In the genomic region with DNA sequence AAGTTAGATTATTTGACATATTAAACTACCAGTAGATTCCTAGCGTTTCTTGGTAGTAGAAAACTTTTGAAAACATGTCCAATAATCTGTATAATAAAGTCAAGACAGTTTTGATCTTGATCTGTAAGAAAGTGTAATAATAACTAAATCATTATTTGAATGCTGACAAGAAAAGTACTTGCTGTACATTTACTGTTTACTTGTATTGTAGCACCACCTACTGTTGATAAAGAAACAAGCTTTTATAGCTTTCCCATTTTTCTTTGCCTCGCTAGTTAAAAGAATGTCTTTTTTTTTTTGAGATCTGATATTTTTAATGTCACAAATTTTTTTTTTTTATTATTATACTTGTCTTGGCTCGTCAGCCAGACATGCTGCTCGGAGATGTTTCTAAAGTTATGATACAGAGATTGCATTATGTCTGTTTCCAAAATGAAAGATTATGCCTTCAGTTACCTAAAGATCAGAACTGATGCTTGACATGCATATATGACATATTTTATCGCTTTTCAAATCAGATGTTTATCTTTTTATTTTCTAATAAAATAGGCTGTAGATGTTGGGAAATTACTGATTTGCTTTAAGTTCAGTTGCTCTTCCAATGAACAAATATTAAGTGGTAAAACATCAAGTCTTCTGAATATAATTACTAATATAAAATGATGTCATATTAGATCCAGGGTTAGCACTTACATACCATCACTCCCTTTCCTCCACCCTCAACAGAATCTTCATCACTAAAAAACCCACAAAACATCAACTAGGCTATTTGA, we compare ENCODE assay signal across 8 cellular contexts.
DNase-seq lines count a peak whose midpoint lies in the region; ATAC-seq and TF ChIP-seq lines count a peak whose summit lies in the region.

No MANE protein-coding gene starts in this region.

- H3K9me3 Mint-ChIP-seq in activated naive CD8-positive, alpha-beta T cell treated with anti-CD3 and anti-CD28 coated beads, Interleukin-2, amount 50 U/mL, for 24 hours, result peaks cover 5% of the 10 kb centered on the region
- no peaks in the 10 kb centered on the region for H3K9me3 Mint-ChIP-seq in activated T-helper 17 cell treated with anti-CD3 and anti-CD28 coated beads, Interleukin-2, amount 50 U/mL, for 72 hours
- no peaks in the 10 kb centered on the region for H3K9me3 Mint-ChIP-seq in activated T-cell treated with anti-CD3 and anti-CD28 coated beads, Interleukin-2, amount 50 U/mL, for 4 hours

- CTCF ChIA-PET in GM10248 (lab: Yijun Ruan, JAX), result interaction anchor here (0.9 to 2.5 kb wide), 13 partner anchors 21 to 543 kb away, joined by 3 to 13 read pairs (median 4); no protein-coding TSS in a partner anchor

- H3K9me3 ChIP-seq in ascending aorta, result peaks cover 0 to 7% of the 10 kb centered on the region in 2 donors
- no peaks in the 10 kb centered on the region for H3K9me3 ChIP-seq in tibial nerve

- no peaks in the 10 kb centered on the region for H3K4me1 Mint-ChIP-seq in activated naive CD8-positive, alpha-beta T cell treated with anti-CD3 and anti-CD28 coated beads, Interleukin-2, amount 50 U/mL, for 24 hours
- no peaks in the 10 kb centered on the region for H3K4me1 Mint-ChIP-seq in activated T-helper 17 cell treated with anti-CD3 and anti-CD28 coated beads, Interleukin-2, amount 50 U/mL, for 72 hours
- H3K4me1 Mint-ChIP-seq in activated T-cell treated with anti-CD3 and anti-CD28 coated beads, Interleukin-2, amount 50 U/mL, for 4 hours (ENCODE audit: low read depth), result no peaks in the 10 kb centered on the region

- intact Hi-C loops in ascending aorta (cut with DNase I), result loop anchor here (1.0 to 5.0 kb wide), 6 partner anchors 37 to 907 kb away; partner anchors contain the start of genes ARHGAP5, NUBPL, RNU6-7 and RNU6-8

- H3K4me1 ChIP-seq in ascending aorta, result peaks cover 5 to 35% of the 10 kb centered on the region in 2 donors
- H3K4me1 ChIP-seq in tibial nerve, result peaks cover 0 to 40% (median 13%) of the 10 kb centered on the region in 4 donors

- no peak for TF ChIP-seq EP300 in tibial nerve (IDR thresholded peaks at IDR 0.05)

- POLR2A ChIA-PET in GM10248 (lab: Yijun Ruan, JAX), result no interaction called here

- no peak for TF ChIP-seq POLR2A in tibial nerve (IDR thresholded peaks at IDR 0.05)

- H3K27me3 ChIP-seq in ascending aorta (no peaks in the 10 kb centered on the region), tibial nerve (no peaks in the 10 kb centered on the region)

- H3K4me3 Mint-ChIP-seq in activated naive CD8-positive, alpha-beta T cell treated with anti-CD3 and anti-CD28 coated beads, Interleukin-2, amount 50 U/mL, for 24 hours, result no peak overlapping the region
- H3K4me3 Mint-ChIP-seq in activated T-helper 17 cell treated with anti-CD3 and anti-CD28 coated beads, Interleukin-2, amount 50 U/mL, for 72 hours, result no peak overlapping the region
- no peak overlapping the region for H3K4me3 Mint-ChIP-seq in activated T-cell treated with anti-CD3 and anti-CD28 coated beads, Interleukin-2, amount 50 U/mL, for 4 hours

- H3K36me3 ChIP-seq in ascending aorta, result no peaks in the 10 kb centered on the region
- no peaks in the 10 kb centered on the region for H3K36me3 ChIP-seq in tibial nerve

- H3K27ac Mint-ChIP-seq in activated naive CD8-positive, alpha-beta T cell treated with anti-CD3 and anti-CD28 coated beads, Interleukin-2, amount 50 U/mL, for 24 hours, result no peak overlapping the region
- H3K27ac Mint-ChIP-seq in activated T-helper 17 cell treated with anti-CD3 and anti-CD28 coated beads, Interleukin-2, amount 50 U/mL, for 72 hours, result no peak overlapping the region

- no peak overlapping the region for H3K4me3 ChIP-seq in ascending aorta
- H3K4me3 ChIP-seq in tibial nerve, result no peak overlapping the region

- no peak for ATAC-seq in activated naive CD8-positive, alpha-beta T cell treated with anti-CD3 and anti-CD28 coated beads, Interleukin-2, amount 50 U/mL, for 24 hours
- no peak for ATAC-seq in activated T-helper 17 cell treated with anti-CD3 and anti-CD28 coated beads, Interleukin-2, amount 50 U/mL, for 72 hours (replicated peaks)
- ATAC-seq in activated T-cell treated with anti-CD3 and anti-CD28 coated beads, Interleukin-2, amount 50 U/mL, for 4 hours, result no peak

- DNase-seq in GM10248 (ENCODE audit: extremely low spot score), result peak; percentile 22
- peak; percentile 83 for DNase-seq in NCI-H2029 (lab: John Stamatoyannopoulos, UW)
- DNase-seq in ascending aorta (ENCODE audit: low spot score in 2 of 2), result no peak
- peak; percentile 70 for DNase-seq in iris pigment epithelial cell (ENCODE audit: low read depth)
- no peak for DNase-seq in tibial nerve (ENCODE audit: low spot score in 2 of 2)
- no peak for DNase-seq in activated naive CD8-positive, alpha-beta T cell treated with anti-CD3 and anti-CD28 coated beads, Interleukin-2, amount 50 U/mL, for 24 hours
- no peak for DNase-seq in activated T-cell treated with anti-CD3 and anti-CD28 coated beads, Interleukin-2, amount 50 U/mL, for 4 hours

- H3K36me3 Mint-ChIP-seq in activated naive CD8-positive, alpha-beta T cell treated with anti-CD3 and anti-CD28 coated beads, Interleukin-2, amount 50 U/mL, for 24 hours (ENCODE audit: low read depth), result no peaks in the 10 kb centered on the region
- H3K36me3 Mint-ChIP-seq in activated T-helper 17 cell treated with anti-CD3 and anti-CD28 coated beads, Interleukin-2, amount 50 U/mL, for 72 hours (ENCODE audit: low read depth), result no peaks in the 10 kb centered on the region
- no peaks in the 10 kb centered on the region for H3K36me3 Mint-ChIP-seq in activated T-cell treated with anti-CD3 and anti-CD28 coated beads, Interleukin-2, amount 50 U/mL, for 4 hours (ENCODE audit: insufficient read depth)

- WGBS in tibial nerve, 2 donors, result 12 to 17% methylated on average over 5 of the region's 5 CpGs

- no peaks in the 10 kb centered on the region for H3K27me3 Mint-ChIP-seq in activated naive CD8-positive, alpha-beta T cell treated with anti-CD3 and anti-CD28 coated beads, Interleukin-2, amount 50 U/mL, for 24 hours
- H3K27me3 Mint-ChIP-seq in activated T-helper 17 cell treated with anti-CD3 and anti-CD28 coated beads, Interleukin-2, amount 50 U/mL, for 72 hours, result peaks cover 7% of the 10 kb centered on the region
- no peaks in the 10 kb centered on the region for H3K27me3 Mint-ChIP-seq in activated T-cell treated with anti-CD3 and anti-CD28 coated beads, Interleukin-2, amount 50 U/mL, for 4 hours (ENCODE audit: low read depth)

- H3K27ac ChIP-seq in ascending aorta (peak overlapping the region; percentile 65 to 83), tibial nerve (peak overlapping the region in 2 of 4 donors; percentile 33 to 84)

- TF ChIP-seq CTCF in GM10248 (IDR thresholded peaks at IDR 0.05; ENCODE audit: control extremely low read depth, extremely low read depth, low read depth, missing control alignments), result peak; percentile 56
- peak; percentile 23 to 59 (median 51) for TF ChIP-seq CTCF in ascending aorta (IDR thresholded peaks at IDR 0.05)
- TF ChIP-seq CTCF in tibial nerve (IDR thresholded peaks at IDR 0.05), result peak; percentile 36 to 59 (median 41)

Comparison
In these comparisons a context has a peak if more than half of its experiments do, and no peak if none do; other contexts are left out.
1. DNase-seq: peak in GM10248 (single experiment), NCI-H2029 (single experiment) and iris pigment epithelial cell (single experiment); none in ascending aorta (0 of 2), tibial nerve (0 of 2), activated naive CD8-positive, alpha-beta T cell treated with anti-CD3 and anti-CD28 coated beads, Interleukin-2, amount 50 U/mL, for 24 hours (single experiment) and activated T-cell treated with anti-CD3 and anti-CD28 coated beads, Interleukin-2, amount 50 U/mL, for 4 hours (single experiment).
2. Peak in every context shown above with its lines, with median percentiles within 50 percentile points of each other: CTCF ChIP-seq.